1 cellular context compared by ENCODE assay signal in genomic region chr13:49792550-49793324, GRCh38.
A peak's percentile ranks its signal among the peaks of the same experiment; 100 is the strongest.
TF ChIP-seq lines count a peak whose summit lies in the region.

TSS of gene KPNA3 (minus strand) at chr13:49792682. CDS start at chr13:49792506, 176 bp downstream.

TF ChIP-seq in HepG2, 621 proteins besides CTCF, POLR2A, EP300 and RAD21 (continued from another document and continues in another):
- no peak; the same call in 1 of the 2 replicates for TF ChIP-seq SKIL (CRISPR knock-in tag; IDR thresholded peaks at IDR 0.05; ENCODE audit: borderline replicate concordance)
- TF ChIP-seq MYC (CRISPR knock-in tag; IDR thresholded peaks at IDR 0.05; ENCODE audit: borderline replicate concordance) = peak; percentile 82
- TF ChIP-seq, protein P1, sequence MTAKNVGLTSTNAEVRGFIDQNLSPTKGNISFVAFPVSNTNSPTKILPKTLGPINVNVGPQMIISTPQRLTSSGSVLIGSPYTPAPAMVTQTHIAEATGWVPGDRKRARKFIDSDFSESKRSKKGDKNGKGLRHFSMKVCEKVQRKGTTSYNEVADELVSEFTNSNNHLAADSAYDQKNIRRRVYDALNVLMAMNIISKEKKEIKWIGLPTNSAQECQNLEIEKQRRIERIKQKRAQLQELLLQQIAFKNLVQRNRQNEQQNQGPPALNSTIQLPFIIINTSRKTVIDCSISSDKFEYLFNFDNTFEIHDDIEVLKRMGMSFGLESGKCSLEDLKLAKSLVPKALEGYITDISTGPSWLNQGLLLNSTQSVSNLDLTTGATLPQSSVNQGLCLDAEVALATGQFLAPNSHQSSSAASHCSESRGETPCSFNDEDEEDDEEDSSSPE (CRISPR knock-in tag; IDR thresholded peaks at IDR 0.05) = peak; percentile 92
- TF ChIP-seq FLYWCH1 (CRISPR knock-in tag; IDR thresholded peaks at IDR 0.05) = no peak
- no peak for TF ChIP-seq NFE2L2 (IDR thresholded peaks at IDR 0.05; ENCODE audit: low read length)
- peak; percentile 34; the same call in 1 of the 2 replicates for TF ChIP-seq ZNF350 (CRISPR knock-in tag; IDR thresholded peaks at IDR 0.05; ENCODE audit: borderline replicate concordance, low read depth)
- TF ChIP-seq EZH2 (conservative IDR thresholded peaks at IDR 0.05; ENCODE audit: low read depth, low read length) = no peak
- TF ChIP-seq CSRNP1 (CRISPR knock-in tag; IDR thresholded peaks at IDR 0.05) = peak; percentile 62
- peak; percentile 84 for TF ChIP-seq TAF1 (CRISPR knock-in tag; IDR thresholded peaks at IDR 0.05)
- no peak for TF ChIP-seq ZSCAN30 (CRISPR knock-in tag; IDR thresholded peaks at IDR 0.05)
- peak; percentile 55; the same call in 1 of the 2 replicates for TF ChIP-seq ZNF503 (CRISPR knock-in tag; IDR thresholded peaks at IDR 0.05)
- no peak for TF ChIP-seq ZNF652 (CRISPR knock-in tag; IDR thresholded peaks at IDR 0.05; ENCODE audit: borderline replicate concordance, low read depth)
- peak; percentile 12; the same call in 1 of the 2 replicates for TF ChIP-seq ZNF205 (CRISPR knock-in tag; IDR thresholded peaks at IDR 0.05)
- peak; percentile 93 for TF ChIP-seq ASH2L (IDR thresholded peaks at IDR 0.05; ENCODE audit: insufficient read length, low read depth, low read length)
- peak; percentile 85 for TF ChIP-seq SALL1 (CRISPR knock-in tag; IDR thresholded peaks at IDR 0.05)
- TF ChIP-seq NCOR1 (IDR thresholded peaks at IDR 0.05; ENCODE audit: borderline replicate concordance, low read length) = peak; percentile 49; the same call in 1 of the 2 replicates
- TF ChIP-seq, protein P2, sequence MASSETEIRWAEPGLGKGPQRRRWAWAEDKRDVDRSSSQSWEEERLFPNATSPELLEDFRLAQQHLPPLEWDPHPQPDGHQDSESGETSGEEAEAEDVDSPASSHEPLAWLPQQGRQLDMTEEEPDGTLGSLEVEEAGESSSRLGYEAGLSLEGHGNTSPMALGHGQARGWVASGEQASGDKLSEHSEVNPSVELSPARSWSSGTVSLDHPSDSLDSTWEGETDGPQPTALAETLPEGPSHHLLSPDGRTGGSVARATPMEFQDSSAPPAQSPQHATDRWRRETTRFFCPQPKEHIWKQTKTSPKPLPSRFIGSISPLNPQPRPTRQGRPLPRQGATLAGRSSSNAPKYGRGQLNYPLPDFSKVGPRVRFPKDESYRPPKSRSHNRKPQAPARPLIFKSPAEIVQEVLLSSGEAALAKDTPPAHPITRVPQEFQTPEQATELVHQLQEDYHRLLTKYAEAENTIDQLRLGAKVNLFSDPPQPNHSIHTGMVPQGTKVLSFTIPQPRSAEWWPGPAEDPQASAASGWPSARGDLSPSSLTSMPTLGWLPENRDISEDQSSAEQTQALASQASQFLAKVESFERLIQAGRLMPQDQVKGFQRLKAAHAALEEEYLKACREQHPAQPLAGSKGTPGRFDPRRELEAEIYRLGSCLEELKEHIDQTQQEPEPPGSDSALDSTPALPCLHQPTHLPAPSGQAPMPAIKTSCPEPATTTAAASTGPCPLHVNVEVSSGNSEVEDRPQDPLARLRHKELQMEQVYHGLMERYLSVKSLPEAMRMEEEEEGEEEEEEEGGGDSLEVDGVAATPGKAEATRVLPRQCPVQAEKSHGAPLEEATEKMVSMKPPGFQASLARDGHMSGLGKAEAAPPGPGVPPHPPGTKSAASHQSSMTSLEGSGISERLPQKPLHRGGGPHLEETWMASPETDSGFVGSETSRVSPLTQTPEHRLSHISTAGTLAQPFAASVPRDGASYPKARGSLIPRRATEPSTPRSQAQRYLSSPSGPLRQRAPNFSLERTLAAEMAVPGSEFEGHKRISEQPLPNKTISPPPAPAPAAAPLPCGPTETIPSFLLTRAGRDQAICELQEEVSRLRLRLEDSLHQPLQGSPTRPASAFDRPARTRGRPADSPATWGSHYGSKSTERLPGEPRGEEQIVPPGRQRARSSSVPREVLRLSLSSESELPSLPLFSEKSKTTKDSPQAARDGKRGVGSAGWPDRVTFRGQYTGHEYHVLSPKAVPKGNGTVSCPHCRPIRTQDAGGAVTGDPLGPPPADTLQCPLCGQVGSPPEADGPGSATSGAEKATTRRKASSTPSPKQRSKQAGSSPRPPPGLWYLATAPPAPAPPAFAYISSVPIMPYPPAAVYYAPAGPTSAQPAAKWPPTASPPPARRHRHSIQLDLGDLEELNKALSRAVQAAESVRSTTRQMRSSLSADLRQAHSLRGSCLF (CRISPR knock-in tag; IDR thresholded peaks at IDR 0.05; ENCODE audit: borderline replicate concordance) = no peak
- TF ChIP-seq ZNF619 (CRISPR knock-in tag; IDR thresholded peaks at IDR 0.05) = no peak
- peak; percentile 64 for TF ChIP-seq ZNF430 (CRISPR knock-in tag; IDR thresholded peaks at IDR 0.05)
- no peak for TF ChIP-seq ZBTB7A (CRISPR knock-in tag; IDR thresholded peaks at IDR 0.05)
- peak; percentile 60; the same call in 1 of the 2 replicates for TF ChIP-seq ZNF704 (CRISPR knock-in tag; IDR thresholded peaks at IDR 0.05; ENCODE audit: borderline replicate concordance)
- peak; percentile 42; the same call in 1 of the 2 replicates for TF ChIP-seq PITX1 (CRISPR knock-in tag; IDR thresholded peaks at IDR 0.05)
- no peak for TF ChIP-seq STAT6 (CRISPR knock-in tag; IDR thresholded peaks at IDR 0.05; ENCODE audit: borderline replicate concordance)
- no peak for TF ChIP-seq ZFP36 (IDR thresholded peaks at IDR 0.05; ENCODE audit: borderline replicate concordance, low read depth, low read length, partially characterized antibody)
- TF ChIP-seq HDAC2 (CRISPR knock-in tag; IDR thresholded peaks at IDR 0.05) = 0 out of 2 replicates have a peak, but pooled peaks have one; percentile 29
- TF ChIP-seq PHF20 (CRISPR knock-in tag; IDR thresholded peaks at IDR 0.05) = peak; percentile 62; the same call in 1 of the 2 replicates
- no peak for TF ChIP-seq ZNF530 (CRISPR knock-in tag; IDR thresholded peaks at IDR 0.05; ENCODE audit: low read depth)
- TF ChIP-seq SIN3A (IDR thresholded peaks at IDR 0.05; ENCODE audit: borderline replicate concordance, low read depth, low read length) = peak; percentile 63; the same call in 1 of the 2 replicates
- TF ChIP-seq ZNF367 (CRISPR knock-in tag; IDR thresholded peaks at IDR 0.05; ENCODE audit: borderline replicate concordance) = no peak
- TF ChIP-seq HNF1B (CRISPR knock-in tag; IDR thresholded peaks at IDR 0.05) = no peak
- peak; percentile 33; the same call in 1 of the 2 replicates for TF ChIP-seq ZNF232 (CRISPR knock-in tag; IDR thresholded peaks at IDR 0.05; ENCODE audit: borderline replicate concordance)
- TF ChIP-seq BCL6 (CRISPR knock-in tag; IDR thresholded peaks at IDR 0.05) = 0 out of 2 replicates have a peak, but pooled peaks have one; percentile 39
- TF ChIP-seq ZNF782 (CRISPR knock-in tag; IDR thresholded peaks at IDR 0.05; ENCODE audit: borderline replicate concordance) = 0 out of 2 replicates have a peak, but pooled peaks have one; percentile 56
- TF ChIP-seq ZNF562 (CRISPR knock-in tag; IDR thresholded peaks at IDR 0.05; ENCODE audit: borderline replicate concordance) = no peak
- peak; percentile 69 for TF ChIP-seq NR2C2 (CRISPR knock-in tag; IDR thresholded peaks at IDR 0.05; ENCODE audit: borderline replicate concordance)
- TF ChIP-seq SYNCRIP (IDR thresholded peaks at IDR 0.05; ENCODE audit: insufficient read depth, low read depth, low read length) = no peak
- no peak; the same call in 1 of the 2 replicates for TF ChIP-seq THAP7 (CRISPR knock-in tag; IDR thresholded peaks at IDR 0.05)
- TF ChIP-seq ZFX (CRISPR knock-in tag; IDR thresholded peaks at IDR 0.05; ENCODE audit: low read depth) = peak; percentile 46; the same call in 1 of the 2 replicates
- no peak for TF ChIP-seq ATRX (CRISPR knock-in tag; IDR thresholded peaks at IDR 0.05; ENCODE audit: borderline replicate concordance)
- no peak; the same call in 1 of the 2 replicates for TF ChIP-seq CREBL2 (CRISPR knock-in tag; IDR thresholded peaks at IDR 0.05; ENCODE audit: borderline replicate concordance)
- TF ChIP-seq ZNF614 (CRISPR knock-in tag; IDR thresholded peaks at IDR 0.05; ENCODE audit: borderline replicate concordance) = peak; percentile 28; the same call in 1 of the 2 replicates
- TF ChIP-seq CENPT (CRISPR knock-in tag; IDR thresholded peaks at IDR 0.05; ENCODE audit: low read depth) = no peak
- TF ChIP-seq HMGA1 (CRISPR knock-in tag; conservative IDR thresholded peaks at IDR 0.05) = no peak
- TF ChIP-seq CC2D1A (CRISPR knock-in tag; IDR thresholded peaks at IDR 0.05) = no peak
- peak; percentile 38; the same call in 1 of the 2 replicates for TF ChIP-seq ZBTB38 (CRISPR knock-in tag; IDR thresholded peaks at IDR 0.05)
- no peak for TF ChIP-seq PLRG1 (conservative IDR thresholded peaks at IDR 0.05)
